In genomic region chr1:68174173-68175113, GRCh38 we compare ENCODE assay signal across 8 cellular contexts. TPM values are rescaled to one million over a fixed set of nuclear protein-coding genes. Genes with fewer than 3 reads are reported as not detected.
DNase-seq lines count a peak whose midpoint lies in the region; ATAC-seq, FAIRE-seq and TF ChIP-seq lines count a peak whose summit lies in the region.

No MANE protein-coding gene starts in this region.

- peaks cover 63% of the 10 kb centered on the region for H3K36me3 Mint-ChIP-seq in nephron progenitor cell (ENCODE audit: low read depth)
- H3K36me3 Mint-ChIP-seq in naive thymus-derived CD4-positive, alpha-beta T cell: peaks cover 0 to 1% (median 0%) of the 10 kb centered on the region in 5 donors

- H3K9ac ChIP-seq in endothelial cell of umbilical vein (replicated peaks; ENCODE audit: extremely low read depth, insufficient read depth, low read length): peak overlapping the region; percentile 80

- CTCF ChIA-PET in endothelial cell of umbilical vein (lab: Charles Lee): interaction anchor here (0.6 to 4.7 kb wide), 20 partner anchors 13 to 171 kb away, joined by 3 to 40 read pairs (median 6); partner anchors contain the start of gene WLS
- CTCF ChIA-PET in naive thymus-derived CD4-positive, alpha-beta T cell (lab: Charles Lee): no interaction called here

- H3K4me3 Mint-ChIP-seq in nephron progenitor cell: peak overlapping the region; percentile 14
- H3K4me3 Mint-ChIP-seq in naive thymus-derived CD4-positive, alpha-beta T cell: no peak overlapping the region

- H3K4me2 ChIP-seq in endothelial cell of umbilical vein (ENCODE audit: insufficient read depth, low read length): peak overlapping the region; percentile 90

- peak; percentile 60 for TF ChIP-seq POLR2A in endothelial cell of umbilical vein (IDR thresholded peaks at IDR 0.05; ENCODE audit: low read depth, low read length)

- peaks cover 13% of the 10 kb centered on the region for H3K9me3 Mint-ChIP-seq in nephron progenitor cell
- H3K9me3 Mint-ChIP-seq in naive thymus-derived CD4-positive, alpha-beta T cell: peaks cover 0 to 13% (median 6%) of the 10 kb centered on the region in 11 donors

- H3K27ac ChIP-seq in endothelial cell of umbilical vein (ENCODE audit: insufficient read depth, low read depth, low read length): peak overlapping the region; percentile 93
- no peak overlapping the region for H3K27ac ChIP-seq in naive thymus-derived CD4-positive, alpha-beta T cell (ENCODE audit: low read depth, low read length)

- ATAC-seq in GM19351 (IDR thresholded peaks at IDR 0.05; ENCODE audit: unreplicated experiment): no peak
- no peak for ATAC-seq in naive thymus-derived CD4-positive, alpha-beta T cell

- H3K9me1 ChIP-seq in endothelial cell of umbilical vein (replicated peaks; ENCODE audit: control insufficient read depth, extremely low read depth, insufficient read depth, low read length): no peaks in the 10 kb centered on the region

- H3K79me2 ChIP-seq in endothelial cell of umbilical vein (ENCODE audit: control insufficient read depth, insufficient read depth, low read length): peaks cover 11% of the 10 kb centered on the region

- peak overlapping the region; percentile 96 for H3K27ac Mint-ChIP-seq in nephron progenitor cell
- H3K27ac Mint-ChIP-seq in naive thymus-derived CD4-positive, alpha-beta T cell: no peak overlapping the region

- peaks cover 69% of the 10 kb centered on the region for H3K4me1 ChIP-seq in endothelial cell of umbilical vein (ENCODE audit: control insufficient read depth, extremely low read depth, insufficient read depth, low read length)
- no peaks in the 10 kb centered on the region for H3K4me1 ChIP-seq in naive thymus-derived CD4-positive, alpha-beta T cell (ENCODE audit: control insufficient read depth in 2 of 2, insufficient read depth in 2 of 2, low read length in 2 of 2)

- intact Hi-C loops in endothelial cell of umbilical vein (cut with micrococcal nuclease): loop anchor here (1.0 to 10.0 kb wide), 8 partner anchors 33 to 450 kb away; partner anchors contain the start of gene WLS
- intact Hi-C loops in naive thymus-derived CD4-positive, alpha-beta T cell (cut with micrococcal nuclease): no loop called here

- H3K36me3 ChIP-seq in endothelial cell of umbilical vein (ENCODE audit: control insufficient read depth in 2 of 2, extremely low read depth in 1 of 2, insufficient read depth in 2 of 2, low read length in 2 of 2): no peaks in the 10 kb centered on the region
- H3K36me3 ChIP-seq in naive thymus-derived CD4-positive, alpha-beta T cell (ENCODE audit: control insufficient read depth in 2 of 3, insufficient read depth in 3 of 3, low read length in 3 of 3): no peaks in the 10 kb centered on the region

- dilution Hi-C loops in endothelial cell of umbilical vein (cut with MboI; ENCODE audit: extremely low pct_ligation_motif_present, low sequenced_read_pairs): no loop called here

- peak overlapping the region in 1 of 3 experiments; percentile 41 for H3K4me3 ChIP-seq in endothelial cell of umbilical vein (replicated peaks in 1 of 3; ENCODE audit: insufficient read depth in 1 of 3, low read depth in 1 of 3, low read length in 3 of 3)
- H3K4me3 ChIP-seq in naive thymus-derived CD4-positive, alpha-beta T cell (ENCODE audit: low read length): no peak overlapping the region

- TSS peak; percentile 6 for BruUV-seq in endothelial cell of umbilical vein (replicated peaks; lab: Mats Ljungman, UMichigan)

- no peaks in the 10 kb centered on the region for H3K9me3 ChIP-seq in endothelial cell of umbilical vein (replicated peaks; ENCODE audit: control insufficient read depth, insufficient read depth, low read length)
- no peaks in the 10 kb centered on the region for H3K9me3 ChIP-seq in naive thymus-derived CD4-positive, alpha-beta T cell (ENCODE audit: control insufficient read depth in 2 of 3, low read length in 3 of 3)

- peaks cover 1% of the 10 kb centered on the region for H3K27me3 Mint-ChIP-seq in nephron progenitor cell (ENCODE audit: low read depth, poor library complexity)
- H3K27me3 Mint-ChIP-seq in naive thymus-derived CD4-positive, alpha-beta T cell: peaks cover 0 to 33% (median 7%) of the 10 kb centered on the region in 5 donors

- H2AFZ ChIP-seq in endothelial cell of umbilical vein (ENCODE audit: low read depth, low read length): no peak overlapping the region

- DNase-seq in Ammon's horn (ENCODE audit: low spot score) (peak; percentile 53), NCI-H748 (lab: John Stamatoyannopoulos, UW; ENCODE audit: unreplicated experiment) (peak; percentile 67), endothelial cell of umbilical vein (ENCODE audit: low read depth, low spot score) (peak; percentile 98), nephron progenitor cell (no peak), mesenteric fat pad (ENCODE audit: low spot score) (no peak)
- no peak for DNase-seq in activated CD8-positive, alpha-beta memory T cell treated with anti-CD3 and anti-CD28 coated beads, Interleukin-2, amount 50 U/mL, for 48 hours
- no peak for DNase-seq in naive thymus-derived CD4-positive, alpha-beta T cell

- FAIRE-seq in endothelial cell of umbilical vein (lab: Jason Lieb, UNC): peak; percentile 88

- H3K4me1 Mint-ChIP-seq in nephron progenitor cell: peaks cover 30% of the 10 kb centered on the region
- peaks cover 0 to 3% (median 0%) of the 10 kb centered on the region in 7 donors for H3K4me1 Mint-ChIP-seq in naive thymus-derived CD4-positive, alpha-beta T cell

- POLR2A ChIA-PET in endothelial cell of umbilical vein (lab: Charles Lee): interaction anchor here (0.7 to 4.0 kb wide), 7 partner anchors 32 to 484 kb away, joined by 3 to 83 read pairs (median 3); partner anchors contain the start of gene WLS
- POLR2A ChIA-PET in naive thymus-derived CD4-positive, alpha-beta T cell (lab: Charles Lee): no interaction called here

- H4K20me1 ChIP-seq in endothelial cell of umbilical vein (replicated peaks; ENCODE audit: control insufficient read depth, extremely low read depth, insufficient read depth, low read length): no peaks in the 10 kb centered on the region

- no peaks in the 10 kb centered on the region for H3K27me3 ChIP-seq in endothelial cell of umbilical vein (ENCODE audit: control insufficient read depth in 2 of 2, insufficient read depth in 2 of 2, low read length in 2 of 2)
- H3K27me3 ChIP-seq in naive thymus-derived CD4-positive, alpha-beta T cell (ENCODE audit: control insufficient read depth in 2 of 2, insufficient read depth in 2 of 2, low read length in 2 of 2): no peaks in the 10 kb centered on the region

- TF ChIP-seq CTCF in endothelial cell of umbilical vein (IDR thresholded peaks at IDR 0.05; ENCODE audit: extremely low read depth in 1 of 2, insufficient read depth in 1 of 2, low read depth in 1 of 2, low read length in 2 of 2) (no peak), nephron progenitor cell (IDR thresholded peaks at IDR 0.05) (no peak)

TF ChIP-seq in endothelial cell of umbilical vein, 7 proteins besides CTCF, POLR2A, EP300 and RAD21:
- peak; percentile 98 for TF ChIP-seq POLR2AphosphoS5 (IDR thresholded peaks at IDR 0.05; ENCODE audit: insufficient read depth, low read depth, low read length)
- peak; percentile 91 for TF ChIP-seq JUN (IDR thresholded peaks at IDR 0.05; ENCODE audit: borderline replicate concordance, insufficient read depth, insufficient read length, low read depth)
- peak; percentile 93 for TF ChIP-seq GATA2 (IDR thresholded peaks at IDR 0.05; ENCODE audit: insufficient read depth, insufficient read length, low read depth, low read length)
- TF ChIP-seq MAX (IDR thresholded peaks at IDR 0.05; ENCODE audit: insufficient read depth, insufficient read length): no peak
- TF ChIP-seq MYC (IDR thresholded peaks at IDR 0.05; ENCODE audit: low read depth, low read length): peak; percentile 23
- TF ChIP-seq EZH2 (IDR thresholded peaks at IDR 0.05; ENCODE audit: borderline replicate concordance, low read depth, low read length, severe bottlenecking): no peak
- peak; percentile 82 for TF ChIP-seq FOS (IDR thresholded peaks at IDR 0.05; ENCODE audit: borderline replicate concordance, insufficient read depth, low read length)

RNA-seq across cellular contexts. Expression of gene WLS, which starts 57.9 kb away (rescaled TPM):
- total RNA-seq in endothelial cell of umbilical vein (163 and 199 TPM in 2 replicates), mesenteric fat pad (43.0 TPM)
- polyA plus RNA-seq in endothelial cell of umbilical vein: 121 and 122 TPM in 2 replicates
- 113 and 126 TPM in 2 replicates for polyA plus RNA-seq in endothelial cell of umbilical vein (2011; cell fraction: cytosol; rRNA removed)
- polyA plus RNA-seq in endothelial cell of umbilical vein (2011; cell fraction: nucleus; rRNA removed): 190 and 208 TPM in 2 replicates
- 109 and 154 TPM in 2 replicates for polyA plus RNA-seq in endothelial cell of umbilical vein (2012)
- polyA minus RNA-seq in endothelial cell of umbilical vein: 342 and 361 TPM in 2 replicates
- polyA minus RNA-seq in endothelial cell of umbilical vein (2011; cell fraction: cytosol; rRNA and poly(A)+ RNA removed): 20.7 TPM
- 274 and 359 TPM in 2 replicates for polyA minus RNA-seq in endothelial cell of umbilical vein (2011; cell fraction: nucleus; rRNA and poly(A)+ RNA removed)
- total RNA-seq in naive thymus-derived CD4-positive, alpha-beta T cell: 10 to 100 TPM in 1 of 5 experiments, under 1 TPM in 2, not detected in 2; 0.50 to 12.2 (median 0.62) TPM
- not detected for polyA plus RNA-seq in naive thymus-derived CD4-positive, alpha-beta T cell

Comparison
In these comparisons a context has a peak if more than half of its experiments do, and no peak if none do; other contexts are left out.
1. DNase-seq: peak in Ammon's horn (single experiment), NCI-H748 (single experiment) and endothelial cell of umbilical vein (single experiment); none in nephron progenitor cell (single experiment), mesenteric fat pad (single experiment), activated CD8-positive, alpha-beta memory T cell treated with anti-CD3 and anti-CD28 coated beads, Interleukin-2, amount 50 U/mL, for 48 hours (single experiment) and naive thymus-derived CD4-positive, alpha-beta T cell (0 of 9).